ENCODE assay signal across 8 cellular contexts in genomic region chr21:43361493-43362296, GRCh38.
DNase-seq lines count a peak whose midpoint lies in the region; ATAC-seq and TF ChIP-seq lines count a peak whose summit lies in the region.

No MANE protein-coding gene starts in this region.

- peak overlapping the region; percentile 91 for H3K27ac Mint-ChIP-seq in activated T-helper 1 cell treated with anti-CD3 and anti-CD28 coated beads, Interleukin-12 subunit alpha, Interleukin-12 subunit beta, Interleukin-2, Interleukin-4 antibody, amounts not matched to agents 30 ng/mL and 10 ng/mL and 1 ng/mL, durations not matched to agents 14 hours and 24 hours and 36 hours
- H3K27ac Mint-ChIP-seq in glutamatergic neuron (ENCODE audit: unreplicated experiment) = peak overlapping the region; percentile 87

- DNase-seq in activated T-helper 1 cell treated with anti-CD3 and anti-CD28 coated beads, Interleukin-12 subunit alpha, Interleukin-12 subunit beta, Interleukin-2, Interleukin-4 antibody, amounts not matched to agents 30 ng/mL and 10 ng/mL and 1 ng/mL, durations not matched to agents 14 hours and 24 hours and 36 hours (ENCODE audit: low spot score) = peak; percentile 31
- DNase-seq in glutamatergic neuron (no peak), spleen (peak; percentile 87), NCI-H524 (lab: John Stamatoyannopoulos, UW) (no peak), NCI-H128 (lab: John Stamatoyannopoulos, UW; ENCODE audit: unreplicated experiment) (no peak), NCI-H146 treated with DMSO at 0.1 percent for 48 hours (lab: John Stamatoyannopoulos, UW; ENCODE audit: unreplicated experiment) (no peak)

- H3K79me2 ChIP-seq in Loucy (ENCODE audit: insufficient read depth, low read length) = no peaks in the 10 kb centered on the region; the same call in 1 of the 2 replicates

- WGBS in spleen, 5 donors = 38 to 51% (median 45%) methylated on average over 25 to 35 of the region's 35 CpGs

- H3K27me3 ChIP-seq in Loucy (ENCODE audit: insufficient read depth, low read length, poor library complexity, severe bottlenecking) = no peaks in the 10 kb centered on the region
- H3K27me3 ChIP-seq in spleen (replicated peaks in 1 of 7) = peaks cover 0 to 8% (median 0%) of the 10 kb centered on the region in 7 donors

- no peaks in the 10 kb centered on the region for H3F3A ChIP-seq in Loucy (ENCODE audit: low read depth)

- H3K4me3 Mint-ChIP-seq in activated T-helper 1 cell treated with anti-CD3 and anti-CD28 coated beads, Interleukin-12 subunit alpha, Interleukin-12 subunit beta, Interleukin-2, Interleukin-4 antibody, amounts not matched to agents 30 ng/mL and 10 ng/mL and 1 ng/mL, durations not matched to agents 14 hours and 24 hours and 36 hours = peak overlapping the region; percentile 83
- peak overlapping the region; percentile 55 for H3K4me3 Mint-ChIP-seq in glutamatergic neuron (ENCODE audit: unreplicated experiment)

- H3K36me3 Mint-ChIP-seq in activated T-helper 1 cell treated with anti-CD3 and anti-CD28 coated beads, Interleukin-12 subunit alpha, Interleukin-12 subunit beta, Interleukin-2, Interleukin-4 antibody, amounts not matched to agents 30 ng/mL and 10 ng/mL and 1 ng/mL, durations not matched to agents 14 hours and 24 hours and 36 hours (ENCODE audit: low read depth) = no peaks in the 10 kb centered on the region
- no peaks in the 10 kb centered on the region for H3K36me3 Mint-ChIP-seq in glutamatergic neuron (ENCODE audit: unreplicated experiment)

- H3K27ac ChIP-seq in spleen = peak overlapping the region; percentile 64 to 91 (median 86)

- TF ChIP-seq POLR2A in spleen (IDR thresholded peaks at IDR 0.05) = no peak

- no peaks in the 10 kb centered on the region for H3K36me3 ChIP-seq in Loucy (ENCODE audit: insufficient read depth, low read length)
- no peaks in the 10 kb centered on the region for H3K36me3 ChIP-seq in spleen

- peak; percentile 71 for ATAC-seq in GM19351 (IDR thresholded peaks at IDR 0.05; ENCODE audit: unreplicated experiment)

- H2AFZ ChIP-seq in Loucy (ENCODE audit: low read length) = peak overlapping the region; percentile 82

- H3K27me3 Mint-ChIP-seq in activated T-helper 1 cell treated with anti-CD3 and anti-CD28 coated beads, Interleukin-12 subunit alpha, Interleukin-12 subunit beta, Interleukin-2, Interleukin-4 antibody, amounts not matched to agents 30 ng/mL and 10 ng/mL and 1 ng/mL, durations not matched to agents 14 hours and 24 hours and 36 hours (ENCODE audit: insufficient read depth) = peaks cover 3% of the 10 kb centered on the region
- peaks cover 20% of the 10 kb centered on the region for H3K27me3 Mint-ChIP-seq in glutamatergic neuron (ENCODE audit: unreplicated experiment)

- peak overlapping the region; percentile 68 for H3K9ac ChIP-seq in Loucy (ENCODE audit: low read depth, low read length, poor library complexity, severe bottlenecking)

- H4K20me1 ChIP-seq in Loucy (ENCODE audit: insufficient read depth, low read length, poor library complexity, severe bottlenecking) = no peaks in the 10 kb centered on the region

- H3K4me1 ChIP-seq in Loucy (ENCODE audit: insufficient read depth, low read length, poor library complexity, severe bottlenecking) = peaks cover 39% of the 10 kb centered on the region
- H3K4me1 ChIP-seq in spleen = peaks cover 11 to 79% (median 52%) of the 10 kb centered on the region in 6 donors

- H3K9me2 ChIP-seq in Loucy (replicated peaks; ENCODE audit: low read depth, low read length) = no peaks in the 10 kb centered on the region

- H3K4me2 ChIP-seq in Loucy (ENCODE audit: low read depth, low read length, poor library complexity, severe bottlenecking) = peak overlapping the region; percentile 88

- H3K9me3 ChIP-seq in Loucy (ENCODE audit: insufficient read depth, low read depth, low read length) (no peaks in the 10 kb centered on the region), spleen (no peaks in the 10 kb centered on the region)

- intact Hi-C loops in activated T-helper 1 cell treated with anti-CD3 and anti-CD28 coated beads, Interleukin-12 subunit alpha, Interleukin-12 subunit beta, Interleukin-2, Interleukin-4 antibody, amounts not matched to agents 30 ng/mL and 10 ng/mL and 1 ng/mL, durations not matched to agents 14 hours and 24 hours and 36 hours (cut with micrococcal nuclease) = loop anchor here (10.0 kb wide), 1 partner anchor 283 kb away; no protein-coding TSS in a partner anchor
- intact Hi-C loops in spleen (cut with DNase I; ENCODE audit: low total_unique reads) = no loop called here

- H3K9me3 Mint-ChIP-seq in activated T-helper 1 cell treated with anti-CD3 and anti-CD28 coated beads, Interleukin-12 subunit alpha, Interleukin-12 subunit beta, Interleukin-2, Interleukin-4 antibody, amounts not matched to agents 30 ng/mL and 10 ng/mL and 1 ng/mL, durations not matched to agents 14 hours and 24 hours and 36 hours = no peaks in the 10 kb centered on the region
- H3K9me3 Mint-ChIP-seq in glutamatergic neuron (ENCODE audit: unreplicated experiment) = peaks cover 15% of the 10 kb centered on the region

- H3K4me3 ChIP-seq in Loucy (ENCODE audit: low read length, poor library complexity, severe bottlenecking) (peak overlapping the region; percentile 73), spleen (peak overlapping the region in 4 of 8 donors; percentile 10 to 58 (median 15))

- TF ChIP-seq CTCF in Loucy (conservative IDR thresholded peaks at IDR 0.05; ENCODE audit: low read length) = no peak
- no peak for TF ChIP-seq CTCF in glutamatergic neuron (IDR thresholded peaks at IDR 0.05; ENCODE audit: partially characterized antibody, unreplicated experiment)
- TF ChIP-seq CTCF in spleen (IDR thresholded peaks at IDR 0.05 in 8 of 11, conservative IDR thresholded peaks at IDR 0.05 in 3 of 11) = no peak

- H3K4me1 Mint-ChIP-seq in activated T-helper 1 cell treated with anti-CD3 and anti-CD28 coated beads, Interleukin-12 subunit alpha, Interleukin-12 subunit beta, Interleukin-2, Interleukin-4 antibody, amounts not matched to agents 30 ng/mL and 10 ng/mL and 1 ng/mL, durations not matched to agents 14 hours and 24 hours and 36 hours (ENCODE audit: low read depth) = peaks cover 24% of the 10 kb centered on the region
- H3K4me1 Mint-ChIP-seq in glutamatergic neuron (ENCODE audit: low read depth, unreplicated experiment) = peaks cover 32% of the 10 kb centered on the region

Comparison
In these comparisons a context has a peak if more than half of its experiments do, and no peak if none do; other contexts are left out.
1. DNase-seq: peak in activated T-helper 1 cell treated with anti-CD3 and anti-CD28 coated beads, Interleukin-12 subunit alpha, Interleukin-12 subunit beta, Interleukin-2, Interleukin-4 antibody, amounts not matched to agents 30 ng/mL and 10 ng/mL and 1 ng/mL, durations not matched to agents 14 hours and 24 hours and 36 hours (single experiment) and spleen (single experiment); none in glutamatergic neuron (single experiment), NCI-H524 (0 of 2), NCI-H128 (single experiment) and NCI-H146 treated with DMSO at 0.1 percent for 48 hours (single experiment).